Comparison of ENCODE assay signal across 7 cellular contexts in genomic region chr17:64777413-64778101, GRCh38.
DNase-seq lines count a peak whose midpoint lies in the region; ATAC-seq and TF ChIP-seq lines count a peak whose summit lies in the region.

No MANE protein-coding gene starts in this region.

- H3K9ac ChIP-seq in mucosa of rectum (ENCODE audit: low read depth in 1 of 2, low read length in 2 of 2): peak overlapping the region in 1 of 2 donors; percentile 26

- peak overlapping the region in 58 of 59 donors; percentile 24 to 94 (median 84) for H3K27ac ChIP-seq in dorsolateral prefrontal cortex
- H3K27ac ChIP-seq in mucosa of rectum (ENCODE audit: low read depth in 2 of 2, low read length in 2 of 2): peak overlapping the region; percentile 39 to 65

- H3K36me3 ChIP-seq in mucosa of rectum (ENCODE audit: control insufficient read depth in 2 of 2, insufficient read depth in 2 of 2, low read length in 2 of 2): no peaks in the 10 kb centered on the region

- ATAC-seq in GM18870 (IDR thresholded peaks at IDR 0.05; ENCODE audit: unreplicated experiment): no peak

- no peaks in the 10 kb centered on the region for H3K9me3 ChIP-seq in mucosa of rectum (ENCODE audit: control insufficient read depth in 2 of 2, low read length in 2 of 2)

- peak overlapping the region; percentile 18 to 70 (median 54) for H3K4me3 ChIP-seq in dorsolateral prefrontal cortex
- peak overlapping the region; percentile 19 to 57 for H3K4me3 ChIP-seq in mucosa of rectum (ENCODE audit: low read length in 2 of 2)

- peaks cover 41 to 47% of the 10 kb centered on the region in 2 donors for H3K4me1 ChIP-seq in mucosa of rectum (ENCODE audit: control insufficient read depth in 2 of 2, insufficient read depth in 2 of 2, low read length in 2 of 2)

- intact Hi-C loops in dorsolateral prefrontal cortex (cut with DNase I): loop anchor here in 1 of 2 donors (5.0 kb wide), 1 partner anchor 185 kb away; no protein-coding TSS in a partner anchor

- TF ChIP-seq CTCF in GM20000 (IDR thresholded peaks at IDR 0.05; ENCODE audit: extremely low read depth, missing control alignments) (no peak), dorsolateral prefrontal cortex (IDR thresholded peaks at IDR 0.05 in 54 of 56, conservative IDR thresholded peaks at IDR 0.05 in 2 of 56; ENCODE audit: low read depth in 1 of 56, partially characterized antibody in 56 of 56) (peak in 1 of 56 donors; percentile 12)

- DNase-seq in GM20000 (ENCODE audit: low spot score) (peak; percentile 56), NCI-H69 (lab: John Stamatoyannopoulos, UW) (peak; percentile 77), dorsolateral prefrontal cortex (peak in 8 of 10 donors; percentile 43 to 76 (median 60)), HUDEP-2 (lab: John Stamatoyannopoulos, UW; ENCODE audit: unreplicated experiment in 76 of 76) (no peak), GM19240 (ENCODE audit: insufficient read length, low spot score) (no peak)

- H3K27me3 ChIP-seq in dorsolateral prefrontal cortex (no peaks in the 10 kb centered on the region), mucosa of rectum (ENCODE audit: control insufficient read depth in 2 of 2, insufficient read depth in 2 of 2, low read length in 2 of 2) (peaks cover 9 to 11% of the 10 kb centered on the region in 2 donors)

Comparison
In these comparisons a context has a peak if more than half of its experiments do, and no peak if none do; other contexts are left out.
1. DNase-seq: peak in GM20000 (single experiment), NCI-H69 (single experiment) and dorsolateral prefrontal cortex (8 of 10); none in HUDEP-2 (0 of 76) and GM19240 (single experiment).